Comparison of ENCODE assay signal across 16 cellular contexts in the genomic region with DNA sequence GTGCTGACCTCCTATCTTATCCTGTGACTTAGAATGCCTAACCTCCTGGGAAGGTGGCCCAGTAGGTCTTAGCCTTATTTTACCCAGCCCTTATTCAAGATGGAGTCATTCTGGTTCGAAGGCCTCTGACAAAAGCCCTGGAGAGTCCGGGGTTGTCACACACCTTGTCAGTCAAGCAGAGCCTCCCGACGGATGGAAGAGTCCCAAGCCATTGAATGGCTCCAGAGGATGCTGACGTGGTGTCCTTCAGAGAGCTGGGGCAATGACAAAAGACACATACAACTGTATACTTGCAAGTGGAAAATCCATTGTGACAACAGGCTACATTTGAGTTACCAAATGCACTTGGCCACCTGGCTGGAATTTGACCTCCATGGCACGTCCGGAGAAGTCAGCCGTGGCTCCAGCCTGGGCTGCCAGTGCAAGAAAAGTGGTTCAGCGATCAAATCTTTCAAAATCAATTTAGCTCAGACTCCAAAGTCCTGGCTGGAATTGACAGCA.
A peak's percentile ranks its signal among the peaks of the same experiment; 100 is the strongest.
DNase-seq lines count a peak whose midpoint lies in the region; FAIRE-seq and TF ChIP-seq lines count a peak whose summit lies in the region.
"Had no signal": no experiment of that assay in that cellular context is flagged by ENCODE, and none has a peak within 500 bp of the region (broad histone marks: within the 10 kb centered on the region; RNA-seq: fewer than 3 reads in every experiment).

No MANE protein-coding gene starts in this region.

- H2BK12ac ChIP-seq in H1 (ENCODE audit: low read depth, low read length) = peak overlapping the region; percentile 63; the same call in 1 of the 2 replicates

- no peak for DNase-seq in H1 (ENCODE audit: low read depth in 1 of 2, low spot score in 2 of 2)
- DNase-seq in mesendoderm = no peak
- DNase-seq in small intestine = peak; percentile 88
- DNase-seq in NCI-H446 (lab: John Stamatoyannopoulos, UW) = no peak
- no peak for DNase-seq in DMS53 (lab: John Stamatoyannopoulos, UW)
- no peak for DNase-seq in SHP77 (lab: John Stamatoyannopoulos, UW)
- DNase-seq: DMS 273 treated with DMSO at 0.1 percent for 48 hours, KBM-7, NCI-H1048, NCI-H146, NCI-H226, NCI-H69, PC-9 had no signal

- H3K4me3 ChIP-seq in HUES64 (ENCODE audit: low read length) = no peak overlapping the region
- H3K4me3 ChIP-seq in H1 (ENCODE audit: extremely low read depth in 1 of 4, insufficient read depth in 2 of 4, low read depth in 3 of 4, low read length in 4 of 4) = no peak overlapping the region
- no peak overlapping the region for H3K4me3 ChIP-seq in mesendoderm (ENCODE audit: low read length)
- H3K4me3 ChIP-seq in small intestine (ENCODE audit: low read depth in 1 of 2, low read length in 2 of 2) = no peak overlapping the region
- H3K4me3 ChIP-seq: BLaER1, HAP-1, PC-9 had no signal

- no peak overlapping the region for H2AFZ ChIP-seq in H1 (ENCODE audit: low read length)
- H2AFZ ChIP-seq: PC-9 had no signal

- peak overlapping the region; percentile 29; the same call in 1 of the 2 replicates for H3K27ac ChIP-seq in HUES64 (ENCODE audit: low read depth, low read length)
- H3K27ac ChIP-seq in H1 (ENCODE audit: low read depth, low read length) = no peak overlapping the region
- peak overlapping the region; percentile 65 for H3K27ac ChIP-seq in mesendoderm (ENCODE audit: low read depth, low read length)
- peak overlapping the region in 1 of 2 donors; percentile 87 for H3K27ac ChIP-seq in small intestine (ENCODE audit: low read depth in 1 of 2, low read length in 1 of 2)
- H3K27ac ChIP-seq: BLaER1, PC-9 had no signal

- no peak for TF ChIP-seq RAD21 in H1 (IDR thresholded peaks at IDR 0.05 in 1 of 2, conservative IDR thresholded peaks at IDR 0.05 in 1 of 2; ENCODE audit: low read depth in 2 of 2, low read length in 2 of 2)

- TF ChIP-seq EP300 in H1 (IDR thresholded peaks at IDR 0.05; ENCODE audit: borderline replicate concordance in 1 of 2, low read depth in 2 of 2, low read length in 2 of 2) = no peak

- H3K56ac ChIP-seq in H1 (replicated peaks; ENCODE audit: insufficient read length, low read depth, low read length) = no peak overlapping the region
- no peak overlapping the region for H3K56ac ChIP-seq in mesendoderm (ENCODE audit: low read length)

- no peak overlapping the region for H2AK5ac ChIP-seq in H1 (ENCODE audit: low read depth, low read length)
- H2AK5ac ChIP-seq in mesendoderm (ENCODE audit: low read length) = peak overlapping the region; percentile 0

- no peaks in the 10 kb centered on the region for H4K20me1 ChIP-seq in H1 (replicated peaks in 1 of 2; ENCODE audit: control insufficient read depth in 1 of 2, insufficient read depth in 2 of 2, low read length in 2 of 2)
- H4K20me1 ChIP-seq: BLaER1 had no signal

- H2BK5ac ChIP-seq in H1 (ENCODE audit: low read depth, low read length) = peak overlapping the region; percentile 15; the same call in 1 of the 2 replicates
- H2BK5ac ChIP-seq in mesendoderm (ENCODE audit: low read length) = no peak overlapping the region

- peaks cover 27% of the 10 kb centered on the region for H3K4me1 ChIP-seq in HUES64 (ENCODE audit: insufficient read depth, low read length)
- H3K4me1 ChIP-seq in H1 (replicated peaks in 1 of 4; ENCODE audit: control insufficient read depth in 3 of 4, insufficient read depth in 4 of 4, low read length in 3 of 4) = peaks cover 5 to 16% (median 12%) of the 10 kb centered on the region in 4 experiments
- peaks cover 20% of the 10 kb centered on the region for H3K4me1 ChIP-seq in mesendoderm (ENCODE audit: control insufficient read depth, low read depth, low read length)
- H3K4me1 ChIP-seq in small intestine (ENCODE audit: control insufficient read depth in 2 of 2, insufficient read depth in 1 of 2, low read depth in 1 of 2, low read length in 1 of 2) = peaks cover 2 to 6% of the 10 kb centered on the region in 2 donors
- H3K4me1 ChIP-seq: BLaER1 had no signal

- H3K27me3 ChIP-seq in HUES64 (ENCODE audit: insufficient read depth, low read length) = no peaks in the 10 kb centered on the region
- H3K27me3 ChIP-seq in H1 (replicated peaks in 1 of 4; ENCODE audit: control insufficient read depth in 3 of 4, extremely low read depth in 1 of 4, insufficient read depth in 3 of 4, low read length in 3 of 4) = no peaks in the 10 kb centered on the region
- no peaks in the 10 kb centered on the region for H3K27me3 ChIP-seq in mesendoderm (ENCODE audit: insufficient read depth, low read length, poor library complexity)
- H3K27me3 ChIP-seq in small intestine (ENCODE audit: control insufficient read depth in 2 of 2, insufficient read depth in 2 of 2, low read length in 2 of 2) = no peaks in the 10 kb centered on the region
- H3K27me3 ChIP-seq: BLaER1 had no signal

- H3K23ac ChIP-seq in H1 (ENCODE audit: insufficient read length) (no peak overlapping the region), mesendoderm (ENCODE audit: low read length) (no peak overlapping the region)

- H3K79me1 ChIP-seq in H1 (ENCODE audit: low read depth, low read length) (no peaks in the 10 kb centered on the region), mesendoderm (ENCODE audit: low read length) (no peaks in the 10 kb centered on the region)

- no peak overlapping the region for H4K5ac ChIP-seq in H1 (ENCODE audit: insufficient read length, low read depth, low read length)
- no peak overlapping the region for H4K5ac ChIP-seq in mesendoderm (ENCODE audit: low read length)

- H3K4me2 ChIP-seq in H1 (ENCODE audit: insufficient read depth in 1 of 2, low read depth in 2 of 2, low read length in 2 of 2) (peak overlapping the region in 1 of 2 experiments; percentile 41; a peak in 1 of 4 replicates), mesendoderm (ENCODE audit: low read length) (no peak overlapping the region)
- H3K4me2 ChIP-seq: BLaER1, PC-9 had no signal

- TF ChIP-seq CTCF in H1 (IDR thresholded peaks at IDR 0.05; ENCODE audit: control extremely low read depth in 1 of 3, insufficient read depth in 1 of 3, low read depth in 1 of 3, low read length in 3 of 3) = no peak

- no peak overlapping the region for H2BK120ac ChIP-seq in H1 (replicated peaks; ENCODE audit: low read depth, low read length)
- H2BK120ac ChIP-seq in mesendoderm (ENCODE audit: low read depth, low read length) = peak overlapping the region; percentile 51

- 0 out of 2 replicates have a peak overlapping the region, but pooled peaks have one; percentile 87 for H2BK20ac ChIP-seq in H1 (ENCODE audit: low read length)

- H4K91ac ChIP-seq in H1 (replicated peaks; ENCODE audit: insufficient read length, low read length) = no peak overlapping the region

- CTCF ChIA-PET in H1 (lab: Charles Lee; ENCODE audit: partially characterized antibody) = interaction anchor here (0.8 to 1.2 kb wide), 4 partner anchors 10 to 23 kb away, joined by 3 read pairs; no protein-coding TSS in a partner anchor

- H3K9me3 ChIP-seq in HUES64 (ENCODE audit: insufficient read depth, low read depth, low read length) (no peaks in the 10 kb centered on the region), H1 (ENCODE audit: insufficient read depth in 2 of 2, low read depth in 1 of 2, low read length in 1 of 2) (no peaks in the 10 kb centered on the region), small intestine (ENCODE audit: control insufficient read depth, low read depth) (no peaks in the 10 kb centered on the region)
- H3K9me3 ChIP-seq: BLaER1, HAP-1 had no signal

- H2BK15ac ChIP-seq in H1 (ENCODE audit: low read length) (no peak overlapping the region), mesendoderm (replicated peaks; ENCODE audit: low read depth) (no peak overlapping the region)

- H3K4ac ChIP-seq in H1 (replicated peaks; ENCODE audit: insufficient read length, low read depth, low read length) (no peak overlapping the region), mesendoderm (ENCODE audit: low read depth, low read length) (no peak overlapping the region)

- H3K23me2 ChIP-seq in H1 (ENCODE audit: low read depth, low read length) = no peaks in the 10 kb centered on the region

- FAIRE-seq in H1 (lab: Jason Lieb, UNC) (no peak), small intestine (lab: Jason Lieb, UNC) (no peak)

- WGBS in HUES64 = 73% methylated on average over 9 of the region's 9 CpGs
- 90% methylated on average over 9 of the region's 9 CpGs; no CpG with 5 or more reads in 1 of the 2 experiments for WGBS in H1 (ENCODE audit: extremely low coverage in 1 of 2, insufficient coverage in 1 of 2, insufficient read length in 1 of 2, insufficient replicate concordance in 2 of 2, low coverage in 1 of 2, low lambda C conversion rate in 2 of 2, missing lambda C conversion rate in 1 of 2), 2 experiments
- WGBS in mesendoderm (ENCODE audit: extremely low coverage, insufficient coverage, low lambda C conversion rate) = no CpG with 5 or more reads among the region's 9 CpGs
- 39 to 71% (median 53%) methylated on average over 9 of the region's 9 CpGs for WGBS in small intestine, 3 donors

- H3K36me3 ChIP-seq in HUES64 (ENCODE audit: insufficient read depth, low read length) = no peaks in the 10 kb centered on the region
- H3K36me3 ChIP-seq in H1 (ENCODE audit: control insufficient read depth in 2 of 4, insufficient read depth in 4 of 4, low read length in 3 of 4) = no peaks in the 10 kb centered on the region
- H3K36me3 ChIP-seq in mesendoderm (ENCODE audit: control insufficient read depth, insufficient read depth, low read length) = no peaks in the 10 kb centered on the region
- no peaks in the 10 kb centered on the region for H3K36me3 ChIP-seq in small intestine (ENCODE audit: control insufficient read depth in 2 of 2, insufficient read depth in 2 of 2, low read length in 2 of 2)
- H3K36me3 ChIP-seq: BLaER1, HAP-1 had no signal

- H3K9ac ChIP-seq in HUES64 (ENCODE audit: low read depth, low read length) = no peak overlapping the region
- H3K9ac ChIP-seq in H1 (replicated peaks in 1 of 4; ENCODE audit: extremely low read depth in 1 of 4, low read depth in 3 of 4, low read length in 3 of 4) = no peak overlapping the region
- H3K9ac ChIP-seq in mesendoderm (ENCODE audit: low read length) = no peak overlapping the region
- H3K9ac ChIP-seq: BLaER1 had no signal

- no peak for TF ChIP-seq POLR2A in H1 (IDR thresholded peaks at IDR 0.05; ENCODE audit: control extremely low read depth in 1 of 2, low read depth in 2 of 2, low read length in 2 of 2)

- no peak overlapping the region for H4K8ac ChIP-seq in H1 (ENCODE audit: extremely low read depth, insufficient read depth, low read length)
- no peak overlapping the region for H4K8ac ChIP-seq in mesendoderm (ENCODE audit: low read depth, low read length)

- POLR2A ChIA-PET in H1 (lab: Charles Lee; ENCODE audit: partially characterized antibody) = interaction anchor here (1.0 to 1.1 kb wide), 2 partner anchors 11 to 44 kb away, joined by 3 read pairs; no protein-coding TSS in a partner anchor

- H3K79me2 ChIP-seq in H1 (ENCODE audit: control insufficient read depth in 1 of 2, insufficient read depth in 2 of 2, low read length in 2 of 2) (no peaks in the 10 kb centered on the region), mesendoderm (ENCODE audit: control insufficient read depth, insufficient read depth, low read length) (no peaks in the 10 kb centered on the region)

- H3K18ac ChIP-seq in H1 (ENCODE audit: extremely low read depth, low read length) (no peak overlapping the region), mesendoderm (ENCODE audit: low read length) (peak overlapping the region; percentile 4)

- no peak overlapping the region for H3K14ac ChIP-seq in H1 (ENCODE audit: insufficient read length)

TF ChIP-seq in H1, 55 proteins besides CTCF, POLR2A, EP300 and RAD21:
- no peak for TF ChIP-seq SP1 (IDR thresholded peaks at IDR 0.05; ENCODE audit: low read depth, low read length)
- no peak for TF ChIP-seq CREB1 (IDR thresholded peaks at IDR 0.05)
